Comparison of ENCODE assay signal across 10 cellular contexts in the genomic region with DNA sequence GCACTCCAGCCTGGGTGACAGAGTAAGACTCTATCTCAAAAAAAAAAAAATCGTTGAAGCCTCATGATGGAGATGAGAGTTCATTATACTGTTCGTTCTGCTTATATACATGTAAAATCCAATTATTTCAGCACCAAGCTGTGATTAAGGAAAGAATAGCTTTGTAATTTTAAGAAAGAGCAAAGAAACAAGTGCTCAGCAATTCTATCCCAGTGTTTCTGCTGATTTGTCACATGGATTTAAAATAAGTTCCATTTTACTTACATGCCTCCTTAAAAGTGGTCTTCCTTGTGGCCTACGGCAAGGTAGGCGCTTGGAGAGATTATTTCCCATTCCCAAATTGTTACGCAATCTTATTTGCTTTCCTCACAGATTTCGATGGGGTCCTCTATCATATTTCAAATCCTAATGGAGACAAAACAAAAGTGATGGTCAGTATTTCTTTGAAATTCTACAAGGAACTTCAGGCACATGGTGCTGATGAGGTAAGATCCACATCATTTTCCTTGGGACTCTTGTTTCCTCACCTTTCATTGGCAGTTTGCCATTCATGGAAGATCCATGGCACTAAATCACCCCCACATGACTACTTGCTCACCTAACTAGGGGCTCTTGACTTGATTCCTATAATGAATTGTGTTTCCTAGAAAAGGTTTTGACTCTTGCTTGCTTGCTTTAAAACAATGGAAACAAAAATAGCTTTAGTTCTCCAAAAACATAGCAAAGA. TPM values are rescaled to one million over a fixed set of nuclear protein-coding genes. Genes with fewer than 3 reads are reported as not detected.
DNase-seq lines count a peak whose midpoint lies in the region; ATAC-seq and TF ChIP-seq lines count a peak whose summit lies in the region.
"Had no signal": no experiment of that assay in that cellular context is flagged by ENCODE, and none has a peak within 500 bp of the region (broad histone marks: within the 10 kb centered on the region; RNA-seq: fewer than 3 reads in every experiment).

No MANE protein-coding gene starts in this region.

- no peaks in the 10 kb centered on the region for H3K9me3 ChIP-seq in ovary

- no peak for TF ChIP-seq POLR2A in NB4 (IDR thresholded peaks at IDR 0.05; ENCODE audit: extremely low read depth, insufficient read length)
- no peak for TF ChIP-seq POLR2A in ovary (IDR thresholded peaks at IDR 0.05)

- H3K9me3 Mint-ChIP-seq in Calu3 (ENCODE audit: low read depth, unreplicated experiment) (no peaks in the 10 kb centered on the region), chondrocyte (ENCODE audit: low read depth) (no peaks in the 10 kb centered on the region)

- DNase-seq in Calu3 (no peak), NB4 (ENCODE audit: low read depth) (peak; percentile 36), chondrocyte (ENCODE audit: low spot score) (no peak), ovary (no peak), NCI-H510A treated with DMSO at 0.1 percent for 48 hours (lab: John Stamatoyannopoulos, UW) (no peak), iPS-NIHi7 (ENCODE audit: extremely low spot score) (no peak)
- no peak for DNase-seq in effector CD8-positive, alpha-beta T cell (lab: John Stamatoyannopoulos, UW)
- DNase-seq: cortex of kidney, posterior cingulate gyrus had no signal

- H3K27ac Mint-ChIP-seq in Calu3 (ENCODE audit: unreplicated experiment) (peak overlapping the region; percentile 80), chondrocyte (ENCODE audit: unreplicated experiment) (peak overlapping the region; percentile 80)

- H3K4me3 Mint-ChIP-seq in Calu3 (ENCODE audit: low read depth, unreplicated experiment) = peak overlapping the region; percentile 43
- H3K4me3 Mint-ChIP-seq in chondrocyte (ENCODE audit: unreplicated experiment) = peak overlapping the region; percentile 5

- H3K27me3 Mint-ChIP-seq in Calu3 (ENCODE audit: unreplicated experiment) (no peaks in the 10 kb centered on the region), chondrocyte (ENCODE audit: low read depth) (no peaks in the 10 kb centered on the region)

- H3K4me3 ChIP-seq in NB4 (ENCODE audit: low read depth, low read length) = peak overlapping the region; percentile 12
- H3K4me3 ChIP-seq in ovary = no peak overlapping the region

- TF ChIP-seq EP300 in ovary (IDR thresholded peaks at IDR 0.05) = no peak

- no peaks in the 10 kb centered on the region for H3K27me3 ChIP-seq in ovary

- peaks cover 14% of the 10 kb centered on the region for H3K4me1 ChIP-seq in ovary (ENCODE audit: insufficient read depth)

- BruUV-seq in Calu3 (replicated peaks; lab: Mats Ljungman, UMichigan) = TSS peak; percentile 95

- no peak for ATAC-seq in HG02623 (IDR thresholded peaks at IDR 0.05; ENCODE audit: unreplicated experiment)

- peaks cover 96% of the 10 kb centered on the region for H3K36me3 Mint-ChIP-seq in Calu3 (ENCODE audit: insufficient read depth, unreplicated experiment)
- peaks cover 36% of the 10 kb centered on the region for H3K36me3 Mint-ChIP-seq in chondrocyte (ENCODE audit: low read depth)

- 71 to 77% (median 76%) methylated on average over 6 of the region's 6 CpGs for WGBS in ovary, 3 donors

- H3K36me3 ChIP-seq in ovary = no peaks in the 10 kb centered on the region

- CTCF ChIA-PET in Calu3 (lab: Charles Lee) = no interaction called here

- H3K27ac ChIP-seq in ovary = peak overlapping the region; percentile 28 to 58

- intact Hi-C loops in Calu3 (cut with micrococcal nuclease; ENCODE audit: unreplicated experiment) = loop anchor here (1.0 kb wide), 1 partner anchor 10 kb away; no protein-coding TSS in a partner anchor
- intact Hi-C loops in ovary (cut with DNase I) = no loop called here

- H3K4me1 Mint-ChIP-seq in Calu3 (ENCODE audit: low read depth, unreplicated experiment) = peaks cover 63% of the 10 kb centered on the region
- peaks cover 52% of the 10 kb centered on the region for H3K4me1 Mint-ChIP-seq in chondrocyte (ENCODE audit: low read depth)

- TF ChIP-seq CTCF in Calu3 (IDR thresholded peaks at IDR 0.05; ENCODE audit: unreplicated experiment) (no peak), NB4 (IDR thresholded peaks at IDR 0.05; ENCODE audit: low read depth, low read length) (no peak), chondrocyte (IDR thresholded peaks at IDR 0.05) (no peak), ovary (IDR thresholded peaks at IDR 0.05) (no peak)

RNA-seq across cellular contexts. Expression of gene ARPC2, which starts 11.5 kb away (rescaled TPM):
- 368 and 374 TPM in 2 replicates for total RNA-seq in Calu3 (2022)
- 292 to 424 TPM (median 417 TPM) in 3 replicates for total RNA-seq in chondrocyte
- total RNA-seq in ovary = 100 to 1,000 TPM; 135 to 229 (median 166) TPM
- polyA plus RNA-seq in ovary = 100 to 1,000 TPM; 170 to 357 TPM

RNA-seq across cellular contexts. Expression of gene GPBAR1, which starts 32.3 kb away (rescaled TPM):
- 1.1 and 1.5 TPM in 2 replicates for total RNA-seq in Calu3 (2022)
- 0.10 to 0.26 TPM (median 0.22 TPM) in 3 replicates for total RNA-seq in chondrocyte
- 1 to 10 TPM in 5 of 7 donors, under 1 TPM in 2; 0.38 to 3.8 (median 2.1) TPM for total RNA-seq in ovary
- 1 to 10 TPM in 1 of 2 donors, under 1 TPM in 1; 0.28 to 2.8 TPM for polyA plus RNA-seq in ovary

RNA-seq across cellular contexts. Expression of gene AAMP, which starts 41.4 kb away (rescaled TPM):
- total RNA-seq in Calu3 (2022) = 102 and 117 TPM in 2 replicates
- 39.6 to 42.6 TPM (median 42.4 TPM) in 3 replicates for total RNA-seq in chondrocyte
- 100 to 1,000 TPM in 5 of 7 donors, 10 to 100 TPM in 2; 86.5 to 123 (median 106) TPM for total RNA-seq in ovary
- 100 to 1,000 TPM in 1 of 2 donors, 10 to 100 TPM in 1; 71.1 to 144 TPM for polyA plus RNA-seq in ovary

RNA-seq across cellular contexts. Expression of gene PNKD, which starts 41.8 kb away (rescaled TPM):
- total RNA-seq in Calu3 (2022) (46.8 and 54.0 TPM in 2 replicates), chondrocyte (28.9 to 49.9 TPM (median 31.3 TPM) in 3 replicates), ovary (10 to 100 TPM; 37.3 to 59.6 (median 48.1) TPM)
- 10 to 100 TPM; 23.3 to 74.5 TPM for polyA plus RNA-seq in ovary
